ENCODE assay signal across 22 cellular contexts in the genomic region with DNA sequence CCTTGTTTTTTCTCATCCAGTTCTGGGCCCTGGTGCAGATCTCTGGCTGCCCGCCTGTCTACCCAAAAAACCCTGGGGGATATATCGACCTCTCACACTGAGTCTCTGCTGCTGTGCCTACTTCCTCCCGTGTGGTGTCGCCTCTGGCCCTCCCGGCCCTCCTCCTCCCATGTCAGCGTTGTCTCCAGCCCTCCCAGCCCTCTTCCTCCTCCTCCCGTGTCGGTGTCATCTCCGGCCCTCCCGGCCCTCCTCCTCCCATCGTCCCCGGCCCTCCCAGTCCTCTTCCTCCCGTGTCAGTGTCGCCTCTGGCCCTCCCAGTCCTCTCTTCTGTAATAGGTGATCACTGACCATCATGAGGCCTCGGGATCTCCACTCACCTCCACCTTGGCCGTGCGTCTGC.
DNase-seq lines count a peak whose midpoint lies in the region; ATAC-seq and TF ChIP-seq lines count a peak whose summit lies in the region.
"Had no signal": no experiment of that assay in that cellular context is flagged by ENCODE, and none has a peak within 500 bp of the region (broad histone marks: within the 10 kb centered on the region; RNA-seq: fewer than 3 reads in every experiment).

No MANE protein-coding gene starts in this region.

- H3K27ac Mint-ChIP-seq in glutamatergic neuron (ENCODE audit: unreplicated experiment) (no peak overlapping the region), osteocyte (ENCODE audit: unreplicated experiment) (peak overlapping the region; percentile 90)
- H3K27ac Mint-ChIP-seq: activated CD8-positive, alpha-beta T cell treated with anti-CD3 and anti-CD28 coated beads, Interleukin-2, amount 10 ng/mL, durations not matched to agents 7 days and 5 days; CD4-positive, CD25-positive, alpha-beta regulatory T cell; type B pancreatic cell had no signal

- H3K9me3 Mint-ChIP-seq in glutamatergic neuron (ENCODE audit: unreplicated experiment), result peaks cover 4% of the 10 kb centered on the region
- H3K9me3 Mint-ChIP-seq in osteocyte (ENCODE audit: unreplicated experiment), result no peaks in the 10 kb centered on the region
- H3K9me3 Mint-ChIP-seq: type B pancreatic cell had no signal

- H3K36me3 Mint-ChIP-seq in glutamatergic neuron (ENCODE audit: unreplicated experiment), result no peaks in the 10 kb centered on the region
- peaks cover 15% of the 10 kb centered on the region for H3K36me3 Mint-ChIP-seq in osteocyte (ENCODE audit: unreplicated experiment)
- H3K36me3 Mint-ChIP-seq: CD4-positive, CD25-positive, alpha-beta regulatory T cell had no signal

- ATAC-seq in HG02642 (IDR thresholded peaks at IDR 0.05; ENCODE audit: poor library complexity, unreplicated experiment) (no peak), HG02623 (IDR thresholded peaks at IDR 0.05; ENCODE audit: unreplicated experiment) (no peak), HG03280 (IDR thresholded peaks at IDR 0.05; ENCODE audit: unreplicated experiment) (no peak)
- ATAC-seq: activated CD8-positive, alpha-beta T cell treated with anti-CD3 and anti-CD28 coated beads, Interleukin-2, amount 10 ng/mL, durations not matched to agents 7 days and 5 days; Panc1; right cardiac atrium had no signal

- peak overlapping the region; percentile 12 for H3K4me3 Mint-ChIP-seq in glutamatergic neuron (ENCODE audit: unreplicated experiment)
- no peak overlapping the region for H3K4me3 Mint-ChIP-seq in osteocyte (ENCODE audit: unreplicated experiment)
- H3K4me3 Mint-ChIP-seq: activated CD8-positive, alpha-beta T cell treated with anti-CD3 and anti-CD28 coated beads, Interleukin-2, amount 10 ng/mL, durations not matched to agents 7 days and 5 days; CD4-positive, CD25-positive, alpha-beta regulatory T cell; type B pancreatic cell had no signal

- TF ChIP-seq CTCF in glutamatergic neuron (IDR thresholded peaks at IDR 0.05; ENCODE audit: partially characterized antibody, unreplicated experiment) (no peak), osteocyte (IDR thresholded peaks at IDR 0.05) (no peak)

- H3K27me3 Mint-ChIP-seq in glutamatergic neuron (ENCODE audit: unreplicated experiment), result no peaks in the 10 kb centered on the region
- H3K27me3 Mint-ChIP-seq in osteocyte (ENCODE audit: unreplicated experiment), result no peaks in the 10 kb centered on the region
- H3K27me3 Mint-ChIP-seq: type B pancreatic cell had no signal

- DNase-seq in ELF-1 (ENCODE audit: low read depth, low spot score) (peak; percentile 37), glutamatergic neuron (no peak), osteocyte (ENCODE audit: extremely low spot score, unreplicated experiment) (no peak), NCI-H82 treated with DMSO at 0.1 percent for 48 hours (lab: John Stamatoyannopoulos, UW; ENCODE audit: unreplicated experiment) (no peak)
- DNase-seq: activated CD4-positive, CD25-positive, alpha-beta regulatory T cell treated with anti-CD3 and anti-CD28 coated beads, Interleukin-2, amount 50 U/mL, for 72 hours; activated CD8-positive, alpha-beta T cell treated with anti-CD3 and anti-CD28 coated beads, Interleukin-2, amount 10 ng/mL, durations not matched to agents 7 days and 5 days; activated gamma-delta T cell treated with Interleukin-2 at 50 U/mL for 16 hours; amygdala; caudate nucleus; CD4-positive, CD25-positive, alpha-beta regulatory T cell; lower lobe of right lung; NCI-H2107; nucleus accumbens; right cardiac atrium; SIG-M5; stomach had no signal

- H3K4me1 Mint-ChIP-seq in glutamatergic neuron (ENCODE audit: low read depth, unreplicated experiment), result peaks cover 33% of the 10 kb centered on the region
- H3K4me1 Mint-ChIP-seq in osteocyte (ENCODE audit: unreplicated experiment), result peaks cover 24% of the 10 kb centered on the region
- H3K4me1 Mint-ChIP-seq: CD4-positive, CD25-positive, alpha-beta regulatory T cell had no signal

TF ChIP-seq in PFSK-1, 5 proteins besides CTCF, POLR2A, EP300 and RAD21:
- no peak for TF ChIP-seq SIN3A (IDR thresholded peaks at IDR 0.05; ENCODE audit: borderline replicate concordance, insufficient read depth, low read length)
- peak; percentile 41 for TF ChIP-seq FOXP2 (optimal IDR thresholded peaks at IDR 0.05; ENCODE audit: borderline replicate concordance, extremely low read depth, extremely low read length, insufficient read depth)
